ENCODE assay signal across 28 cellular contexts in genomic region chr18:52387246-52387645, GRCh38. TPM values are rescaled to one million over a fixed set of nuclear protein-coding genes. Genes with fewer than 3 reads are reported as not detected.
"Had no signal": no experiment of that assay in that cellular context is flagged by ENCODE, and none has a peak within 500 bp of the region (broad histone marks: within the 10 kb centered on the region; RNA-seq: fewer than 3 reads in every experiment).

No MANE protein-coding gene starts in this region.

- H3K27ac ChIP-seq: dorsolateral prefrontal cortex, epithelial cell of prostate, gastroesophageal sphincter, heart left ventricle, hepatocyte, left lung, neural progenitor cell, parathyroid adenoma, right atrium auricular region, sigmoid colon, stomach, thyroid gland had no signal

- DNase-seq: dorsolateral prefrontal cortex; effector CD4-positive, alpha-beta T cell; endodermal cell; foreskin fibroblast; heart left ventricle; left cardiac atrium; left lung; mesenchymal stem cell; mucosa of descending colon; naive B cell; sigmoid colon; stimulated activated CD4-positive, alpha-beta T cell treated with anti-CD3 and anti-CD28 coated beads, Interleukin-2, amount 100 ng/mL, for 24 hours; stimulated activated CD4-positive, alpha-beta T cell treated with anti-CD3 and anti-CD28 coated beads, Interleukin-4, amount 100 ng/mL, for 24 hours; stimulated activated naive CD4-positive, alpha-beta T cell treated with Interleukin-2 at 50 U/mL for 16 hours; stomach; thyroid gland; trophoblast cell had no signal

- H3K9me3 ChIP-seq: gastroesophageal sphincter, heart left ventricle, left lung, mucosa of descending colon, right atrium auricular region, sigmoid colon, stomach, thyroid gland had no signal

- H3K36me3 ChIP-seq: gastroesophageal sphincter, heart left ventricle, left lung, neural progenitor cell, right atrium auricular region, sigmoid colon, stomach, thyroid gland had no signal

- H3K9ac ChIP-seq: neural progenitor cell, parathyroid adenoma had no signal

- H3K4me1 ChIP-seq: gastroesophageal sphincter, heart left ventricle, left lung, neural progenitor cell, parathyroid adenoma, right atrium auricular region, sigmoid colon, stomach, thyroid gland had no signal

- H3K4me3 ChIP-seq: dorsolateral prefrontal cortex, gastroesophageal sphincter, heart left ventricle, hepatocyte, left lung, mucosa of descending colon, neural progenitor cell, right atrium auricular region, sigmoid colon, stomach, thyroid gland had no signal

- H3K27me3 ChIP-seq: dorsolateral prefrontal cortex, gastroesophageal sphincter, heart left ventricle, hepatocyte, left lung, neural progenitor cell, right atrium auricular region, sigmoid colon, stomach, thyroid gland had no signal

RNA-seq across cellular contexts. Expression of gene DCC, which starts 47.2 kb away (rescaled TPM):
- total RNA-seq: esophagus mucosa; lung microvascular endothelial cell; natural killer cell treated with Interleukin-12 subunit alpha and Interleukin-12 subunit beta and Interleukin-15 and Interleukin-18, amount 100 ng/mL, for 72 hours; osteoblast; right atrium auricular region; subcutaneous adipose tissue had no signal
- polyA plus RNA-seq: heart left ventricle, stomach had no signal
